11 cellular contexts compared by ENCODE assay signal in the genomic region with DNA sequence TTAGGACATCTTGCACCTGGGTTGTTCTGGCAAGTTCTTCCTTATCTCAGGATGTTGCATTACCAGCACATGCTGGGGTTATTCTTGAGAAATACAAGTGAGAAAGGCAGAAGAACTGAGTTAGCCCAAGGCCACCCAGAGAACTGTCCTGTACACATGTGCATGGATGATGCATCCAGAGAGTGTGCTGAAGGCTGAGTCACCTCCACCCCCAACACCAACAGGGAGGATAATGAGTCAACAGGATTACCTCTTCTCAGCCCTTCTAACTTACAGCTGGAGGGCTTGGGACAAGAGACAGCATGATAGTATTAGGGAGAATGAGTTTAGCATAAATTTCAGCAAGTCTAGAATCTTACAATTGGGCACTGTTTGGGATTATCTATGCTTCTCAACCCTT. TPM values are rescaled to one million over a fixed set of nuclear protein-coding genes. Genes with fewer than 3 reads are reported as not detected.
DNase-seq lines count a peak whose midpoint lies in the region; ATAC-seq, FAIRE-seq and TF ChIP-seq lines count a peak whose summit lies in the region.
"Had no signal": no experiment of that assay in that cellular context is flagged by ENCODE, and none has a peak within 500 bp of the region (broad histone marks: within the 10 kb centered on the region; RNA-seq: fewer than 3 reads in every experiment).

No MANE protein-coding gene starts in this region.

- no peak for TF ChIP-seq CTCF in GM20000 (IDR thresholded peaks at IDR 0.05; ENCODE audit: extremely low read depth, missing control alignments)

- no peak overlapping the region for H2BK15ac ChIP-seq in mesendoderm (replicated peaks; ENCODE audit: low read depth)

- no peaks in the 10 kb centered on the region for H3K27me3 ChIP-seq in mesendoderm (ENCODE audit: insufficient read depth, low read length, poor library complexity)

- H3K4me3 Mint-ChIP-seq in activated CD4-positive, alpha-beta memory T cell treated with anti-CD3 and anti-CD28 coated beads for 36 hours: no peak overlapping the region
- H3K4me3 Mint-ChIP-seq in T-helper 17 cell: no peak overlapping the region

- H3K27ac Mint-ChIP-seq in activated CD4-positive, alpha-beta memory T cell treated with anti-CD3 and anti-CD28 coated beads for 36 hours: no peak overlapping the region
- no peak overlapping the region for H3K27ac Mint-ChIP-seq in T-helper 17 cell

- H3K9me3 ChIP-seq in T-helper 17 cell (ENCODE audit: control insufficient read depth, low read length, poor library complexity, severe bottlenecking): no peaks in the 10 kb centered on the region

- no peaks in the 10 kb centered on the region for H3K36me3 Mint-ChIP-seq in activated CD4-positive, alpha-beta memory T cell treated with anti-CD3 and anti-CD28 coated beads for 36 hours
- no peaks in the 10 kb centered on the region for H3K36me3 Mint-ChIP-seq in T-helper 17 cell (ENCODE audit: low read depth)

- in situ Hi-C loops in Caki2 (cut with HindIII; ENCODE audit: low pct_unique_long_range_greater_than_20kb, low sequenced_read_pairs): no loop called here

- ATAC-seq in GM18511 (IDR thresholded peaks at IDR 0.05; ENCODE audit: unreplicated experiment) (no peak), T-helper 17 cell (no peak), HG03108 (IDR thresholded peaks at IDR 0.05; ENCODE audit: unreplicated experiment) (no peak)

- peak; percentile 37 for DNase-seq in Caki2 (ENCODE audit: low read depth)
- DNase-seq in HTR-8/SVneo (ENCODE audit: insufficient read length, low spot score): peak; percentile 26
- DNase-seq in activated CD4-positive, alpha-beta memory T cell treated with anti-CD3 and anti-CD28 coated beads for 36 hours: peak; percentile 67
- DNase-seq in mesendoderm: peak; percentile 4
- DNase-seq in T-helper 17 cell: no peak
- DNase-seq in GM20000 (ENCODE audit: low spot score): no peak
- DNase-seq: left cardiac atrium, RPMI8226 had no signal

- no peak overlapping the region for H4K5ac ChIP-seq in mesendoderm (ENCODE audit: low read length)

- H3K23ac ChIP-seq in mesendoderm (ENCODE audit: low read length): no peak overlapping the region

- no peak overlapping the region for H2BK5ac ChIP-seq in mesendoderm (ENCODE audit: low read length)

- intact Hi-C loops in activated CD4-positive, alpha-beta memory T cell treated with anti-CD3 and anti-CD28 coated beads for 36 hours (cut with micrococcal nuclease): no loop called here

- no peak overlapping the region for H3K18ac ChIP-seq in mesendoderm (ENCODE audit: low read length)

- H3K9me3 Mint-ChIP-seq in activated CD4-positive, alpha-beta memory T cell treated with anti-CD3 and anti-CD28 coated beads for 36 hours: no peaks in the 10 kb centered on the region

- no peak overlapping the region for H3K9ac ChIP-seq in mesendoderm (ENCODE audit: low read length)

- H3K4me2 ChIP-seq in mesendoderm (ENCODE audit: low read length): no peak overlapping the region

- FAIRE-seq in HTR-8/SVneo (lab: Jason Lieb, UNC): peak; percentile 36
- FAIRE-seq: GM12891 had no signal

- POLR2A ChIA-PET in activated CD4-positive, alpha-beta memory T cell treated with anti-CD3 and anti-CD28 coated beads for 36 hours (lab: Charles Lee): no interaction called here

- no peak overlapping the region for H4K8ac ChIP-seq in mesendoderm (ENCODE audit: low read depth, low read length)

- CTCF ChIA-PET in activated CD4-positive, alpha-beta memory T cell treated with anti-CD3 and anti-CD28 coated beads for 36 hours (lab: Charles Lee): interaction anchor here (1.0 kb wide), 1 partner anchor 395 kb away, joined by 3 read pairs; no protein-coding TSS in a partner anchor

- H3K4ac ChIP-seq in mesendoderm (ENCODE audit: low read depth, low read length): no peak overlapping the region

- no peak overlapping the region for H2BK120ac ChIP-seq in mesendoderm (ENCODE audit: low read depth, low read length)

- no peaks in the 10 kb centered on the region for H3K4me1 ChIP-seq in mesendoderm (ENCODE audit: control insufficient read depth, low read depth, low read length)

- no peaks in the 10 kb centered on the region for H3K36me3 ChIP-seq in mesendoderm (ENCODE audit: control insufficient read depth, insufficient read depth, low read length)

- no peak overlapping the region for H3K4me3 ChIP-seq in mesendoderm (ENCODE audit: low read length)

- no peak overlapping the region for H3K56ac ChIP-seq in mesendoderm (ENCODE audit: low read length)

- H2AK5ac ChIP-seq in mesendoderm (ENCODE audit: low read length): no peak overlapping the region

- H3K79me2 ChIP-seq in mesendoderm (ENCODE audit: control insufficient read depth, insufficient read depth, low read length): no peaks in the 10 kb centered on the region

- peaks cover 35% of the 10 kb centered on the region for H3K27me3 Mint-ChIP-seq in activated CD4-positive, alpha-beta memory T cell treated with anti-CD3 and anti-CD28 coated beads for 36 hours
- peaks cover 55% of the 10 kb centered on the region for H3K27me3 Mint-ChIP-seq in T-helper 17 cell

- peaks cover 3% of the 10 kb centered on the region for H3K4me1 Mint-ChIP-seq in activated CD4-positive, alpha-beta memory T cell treated with anti-CD3 and anti-CD28 coated beads for 36 hours (ENCODE audit: low read depth)
- H3K4me1 Mint-ChIP-seq in T-helper 17 cell: no peaks in the 10 kb centered on the region

- H3K27ac ChIP-seq in mesendoderm (ENCODE audit: low read depth, low read length): no peak overlapping the region

- no peaks in the 10 kb centered on the region for H3K79me1 ChIP-seq in mesendoderm (ENCODE audit: low read length)

RNA-seq across cellular contexts. Expression of gene SCGN, which starts 8.5 kb away (rescaled TPM):
- not detected in 2 replicates for total RNA-seq in Caki2 (2014; rRNA removed; shearing (Covaris generic); ENCODE audit: low replicate concordance)
- total RNA-seq in activated CD4-positive, alpha-beta memory T cell treated with anti-CD3 and anti-CD28 coated beads for 36 hours: not detected
- not detected for polyA plus RNA-seq in mesendoderm (2013, experiment 1 of 2)
- not detected for polyA plus RNA-seq in mesendoderm (2013, experiment 2 of 2)
- not detected for total RNA-seq in T-helper 17 cell

Comparison
In these comparisons a context has a peak if more than half of its experiments do, and no peak if none do; other contexts are left out.
1. DNase-seq: peak in Caki2 (single experiment), HTR-8/SVneo (single experiment), activated CD4-positive, alpha-beta memory T cell treated with anti-CD3 and anti-CD28 coated beads for 36 hours (single experiment) and mesendoderm (single experiment); none in T-helper 17 cell (0 of 3) and GM20000 (single experiment).